ENCODE assay signal across 19 cellular contexts in the genomic region with DNA sequence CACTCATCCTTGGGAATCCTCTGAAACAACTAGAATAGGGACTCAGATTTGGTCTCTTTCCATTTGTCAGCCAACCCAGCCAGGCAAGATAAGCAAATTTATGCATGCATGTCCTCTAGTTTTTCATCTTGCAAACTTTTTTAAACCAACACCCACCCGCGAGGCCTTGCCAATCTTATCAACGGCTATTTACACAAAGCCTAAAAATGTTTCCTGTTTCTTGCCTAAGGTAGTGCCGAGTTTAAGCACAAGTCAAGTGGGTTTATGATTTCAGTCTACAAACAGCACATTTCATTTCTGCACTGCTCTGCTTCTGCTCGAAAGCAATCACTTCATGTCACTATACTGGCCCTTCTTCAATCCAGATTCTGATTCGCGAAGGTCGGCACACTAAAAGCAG.
"Had no signal": no experiment of that assay in that cellular context is flagged by ENCODE, and none has a peak within 500 bp of the region (broad histone marks: within the 10 kb centered on the region; RNA-seq: fewer than 3 reads in every experiment).

No MANE protein-coding gene starts in this region.

- DNase-seq: cerebellar nuclear complex; dermis blood vessel endothelial cell; endodermal cell; erythroblast; foreskin fibroblast; glutamatergic neuron; left ventricle myocardium inferior; mesenchymal stem cell; midbrain; naive B cell; spleen; stimulated activated CD4-positive, alpha-beta T cell treated with anti-CD3 and anti-CD28 coated beads, Interleukin-15, amount 100 ng/mL, for 24 hours; stimulated activated CD4-positive, alpha-beta T cell treated with anti-CD3 and anti-CD28 coated beads, Interleukin-1b, Interleukin-23, amount 100 ng/mL, for 48 hours; stimulated activated CD4-positive, alpha-beta T cell treated with anti-CD3 and anti-CD28 coated beads, Interleukin-4, amount 100 ng/mL, for 24 hours; stimulated activated naive B cell treated with anti-CD40 and anti-IgM and Interleukin-4, amounts not matched to agents 10 μg/mL and 1 μg/mL and 100 μg/mL, for 72 hours; trophoblast cell had no signal

- H3K4me3 ChIP-seq: gastroesophageal sphincter, left ventricle myocardium inferior, lung, spleen had no signal

- H3K4me1 ChIP-seq: gastroesophageal sphincter had no signal

- ATAC-seq: gastroesophageal sphincter; sciatic nerve; stimulated activated naive B cell treated with anti-CD40 and anti-IgM and Interleukin-4, amounts not matched to agents 10 μg/mL and 1 μg/mL and 100 μg/mL, for 72 hours had no signal

- H3K9me3 ChIP-seq: gastroesophageal sphincter, left ventricle myocardium inferior, spleen had no signal
